In the genomic region with DNA sequence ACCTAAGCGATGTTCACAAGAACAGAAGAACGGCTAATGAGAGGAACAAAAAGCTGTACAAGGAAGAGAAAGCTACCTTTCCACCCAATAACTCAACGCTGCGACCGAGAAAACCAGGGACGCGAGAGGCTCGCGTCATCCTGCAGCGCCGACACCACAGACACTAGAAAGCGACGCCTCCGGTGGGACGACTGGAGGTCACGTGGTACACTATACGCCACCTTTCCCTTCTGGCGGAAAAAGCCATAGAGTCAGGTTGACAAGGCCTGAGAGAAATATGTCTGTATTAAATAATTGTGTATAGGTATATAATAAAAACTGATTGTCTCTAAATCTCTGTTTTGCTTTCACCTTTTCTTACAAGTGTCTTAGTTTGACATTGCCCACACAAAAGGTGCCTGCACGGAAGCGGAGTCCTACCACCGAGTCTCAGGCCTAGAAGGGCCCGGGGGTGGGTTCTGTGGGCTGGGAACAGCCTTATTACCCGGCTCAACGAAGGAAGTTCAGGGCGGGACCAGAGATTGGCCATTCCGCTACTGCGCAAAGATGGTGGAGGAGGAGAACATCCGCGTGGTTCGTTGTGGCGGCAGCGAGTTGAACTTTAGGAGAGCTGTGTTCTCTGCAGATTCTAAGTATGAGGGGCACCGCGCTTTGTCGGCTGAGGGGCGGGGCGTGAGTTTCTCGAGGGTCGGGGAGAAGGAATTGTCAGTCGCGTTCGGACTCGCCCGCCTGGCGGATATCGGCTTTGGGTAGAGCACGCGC, we compare ENCODE assay signal across 1 cellular context.
TF ChIP-seq lines count a peak whose summit lies in the region.

Gene WDR75, plus strand, starts transcription at position 528 of the 762 bp plus-strand sequence. Its CDS starts 19 bp downstream, at position 547.

TF ChIP-seq in HepG2, 621 proteins besides CTCF, POLR2A, EP300 and RAD21 (continued from another document and continues in another):
- TF ChIP-seq ZNF839 (CRISPR knock-in tag; IDR thresholded peaks at IDR 0.05; ENCODE audit: borderline replicate concordance) = peak; percentile 34; the same call in 1 of the 2 replicates
- peak; percentile 40; the same call in 1 of the 2 replicates for TF ChIP-seq POGK (CRISPR knock-in tag; conservative IDR thresholded peaks at IDR 0.05)
- TF ChIP-seq TSC22D2 (CRISPR knock-in tag; IDR thresholded peaks at IDR 0.05; ENCODE audit: borderline replicate concordance) = no peak; the same call in 1 of the 2 replicates
- peak; percentile 66 for TF ChIP-seq MXD4 (CRISPR knock-in tag; IDR thresholded peaks at IDR 0.05)
- TF ChIP-seq ZSCAN21 (CRISPR knock-in tag; IDR thresholded peaks at IDR 0.05; ENCODE audit: borderline replicate concordance) = peak; percentile 76
- TF ChIP-seq TBL1XR1 (IDR thresholded peaks at IDR 0.05; ENCODE audit: borderline replicate concordance, low read length, partially characterized antibody) = no peak
- no peak for TF ChIP-seq NR1H2 (CRISPR knock-in tag; IDR thresholded peaks at IDR 0.05; ENCODE audit: borderline replicate concordance, low read depth)
- TF ChIP-seq JUN (CRISPR knock-in tag; IDR thresholded peaks at IDR 0.05) = 0 out of 2 replicates have a peak, but pooled peaks have one; percentile 41
- TF ChIP-seq THAP11 (CRISPR knock-in tag; IDR thresholded peaks at IDR 0.05) = peak; percentile 92
- TF ChIP-seq, protein P1, sequence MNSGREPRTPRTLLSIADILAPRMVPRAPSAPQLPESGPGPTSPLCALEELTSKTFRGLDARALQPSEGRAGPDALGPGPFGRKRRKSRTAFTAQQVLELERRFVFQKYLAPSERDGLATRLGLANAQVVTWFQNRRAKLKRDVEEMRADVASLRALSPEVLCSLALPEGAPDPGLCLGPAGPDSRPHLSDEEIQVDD (CRISPR knock-in tag; IDR thresholded peaks at IDR 0.05; ENCODE audit: borderline replicate concordance) = no peak
- peak; percentile 87 for TF ChIP-seq ZSCAN9 (CRISPR knock-in tag; IDR thresholded peaks at IDR 0.05; ENCODE audit: borderline replicate concordance)
- no peak for TF ChIP-seq MIER3 (CRISPR knock-in tag; IDR thresholded peaks at IDR 0.05; ENCODE audit: borderline replicate concordance)
- TF ChIP-seq RNF2 (conservative IDR thresholded peaks at IDR 0.05; ENCODE audit: low read depth) = peak; percentile 14; the same call in 1 of the 2 replicates
- no peak for TF ChIP-seq EEA1 (CRISPR knock-in tag; IDR thresholded peaks at IDR 0.05; ENCODE audit: borderline replicate concordance)
- peak; percentile 91 for TF ChIP-seq MAX (IDR thresholded peaks at IDR 0.05)
- TF ChIP-seq ZNF550 (CRISPR knock-in tag; IDR thresholded peaks at IDR 0.05; ENCODE audit: borderline replicate concordance) = no peak
- peak; percentile 80 for TF ChIP-seq ELF1 (CRISPR knock-in tag; IDR thresholded peaks at IDR 0.05)
- TF ChIP-seq NFAT5 (CRISPR knock-in tag; IDR thresholded peaks at IDR 0.05) = 0 out of 2 replicates have a peak, but pooled peaks have one; percentile 79
- 0 out of 2 replicates have a peak, but pooled peaks have one; percentile 17 for TF ChIP-seq ZNF275 (CRISPR knock-in tag; IDR thresholded peaks at IDR 0.05; ENCODE audit: borderline replicate concordance)
- TF ChIP-seq ONECUT2 (CRISPR knock-in tag; IDR thresholded peaks at IDR 0.05) = peak; percentile 53; the same call in 1 of the 2 replicates
- TF ChIP-seq ZNF24 (IDR thresholded peaks at IDR 0.05) = peak; percentile 44; the same call in 1 of the 2 replicates
- TF ChIP-seq, protein P2, sequence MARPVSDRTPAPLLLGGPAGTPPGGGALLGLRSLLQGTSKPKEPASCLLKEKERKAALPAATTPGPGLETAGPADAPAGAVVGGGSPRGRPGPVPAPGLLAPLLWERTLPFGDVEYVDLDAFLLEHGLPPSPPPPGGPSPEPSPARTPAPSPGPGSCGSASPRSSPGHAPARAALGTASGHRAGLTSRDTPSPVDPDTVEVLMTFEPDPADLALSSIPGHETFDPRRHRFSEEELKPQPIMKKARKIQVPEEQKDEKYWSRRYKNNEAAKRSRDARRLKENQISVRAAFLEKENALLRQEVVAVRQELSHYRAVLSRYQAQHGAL (CRISPR knock-in tag; IDR thresholded peaks at IDR 0.05; ENCODE audit: not compliant biosample characterization) = peak; percentile 96
- no peak for TF ChIP-seq KDM1A (CRISPR knock-in tag; IDR thresholded peaks at IDR 0.05)
- TF ChIP-seq ZNF160 (CRISPR knock-in tag; IDR thresholded peaks at IDR 0.05) = peak; percentile 55
- peak; percentile 63; the same call in 1 of the 2 replicates for TF ChIP-seq TP53 (CRISPR knock-in tag; conservative IDR thresholded peaks at IDR 0.05)
- TF ChIP-seq YEATS2 (CRISPR knock-in tag; IDR thresholded peaks at IDR 0.05; ENCODE audit: borderline replicate concordance) = peak; percentile 93
- TF ChIP-seq ZNF816 (CRISPR knock-in tag; IDR thresholded peaks at IDR 0.05; ENCODE audit: borderline replicate concordance) = 0 out of 2 replicates have a peak, but pooled peaks have one; percentile 78
- TF ChIP-seq BCL3 (CRISPR knock-in tag; IDR thresholded peaks at IDR 0.05) = peak; percentile 59; the same call in 1 of the 2 replicates
- no peak for TF ChIP-seq TCF12 (IDR thresholded peaks at IDR 0.05)
- TF ChIP-seq TCF12 (CRISPR knock-in tag; IDR thresholded peaks at IDR 0.05) = 0 out of 2 replicates have a peak, but pooled peaks have one; percentile 58
- peak; percentile 50; the same call in 1 of the 2 replicates for TF ChIP-seq LCORL (IDR thresholded peaks at IDR 0.05)
- TF ChIP-seq LCORL (CRISPR knock-in tag; IDR thresholded peaks at IDR 0.05) = no peak; the same call in 1 of the 2 replicates
- TF ChIP-seq, protein P3, sequence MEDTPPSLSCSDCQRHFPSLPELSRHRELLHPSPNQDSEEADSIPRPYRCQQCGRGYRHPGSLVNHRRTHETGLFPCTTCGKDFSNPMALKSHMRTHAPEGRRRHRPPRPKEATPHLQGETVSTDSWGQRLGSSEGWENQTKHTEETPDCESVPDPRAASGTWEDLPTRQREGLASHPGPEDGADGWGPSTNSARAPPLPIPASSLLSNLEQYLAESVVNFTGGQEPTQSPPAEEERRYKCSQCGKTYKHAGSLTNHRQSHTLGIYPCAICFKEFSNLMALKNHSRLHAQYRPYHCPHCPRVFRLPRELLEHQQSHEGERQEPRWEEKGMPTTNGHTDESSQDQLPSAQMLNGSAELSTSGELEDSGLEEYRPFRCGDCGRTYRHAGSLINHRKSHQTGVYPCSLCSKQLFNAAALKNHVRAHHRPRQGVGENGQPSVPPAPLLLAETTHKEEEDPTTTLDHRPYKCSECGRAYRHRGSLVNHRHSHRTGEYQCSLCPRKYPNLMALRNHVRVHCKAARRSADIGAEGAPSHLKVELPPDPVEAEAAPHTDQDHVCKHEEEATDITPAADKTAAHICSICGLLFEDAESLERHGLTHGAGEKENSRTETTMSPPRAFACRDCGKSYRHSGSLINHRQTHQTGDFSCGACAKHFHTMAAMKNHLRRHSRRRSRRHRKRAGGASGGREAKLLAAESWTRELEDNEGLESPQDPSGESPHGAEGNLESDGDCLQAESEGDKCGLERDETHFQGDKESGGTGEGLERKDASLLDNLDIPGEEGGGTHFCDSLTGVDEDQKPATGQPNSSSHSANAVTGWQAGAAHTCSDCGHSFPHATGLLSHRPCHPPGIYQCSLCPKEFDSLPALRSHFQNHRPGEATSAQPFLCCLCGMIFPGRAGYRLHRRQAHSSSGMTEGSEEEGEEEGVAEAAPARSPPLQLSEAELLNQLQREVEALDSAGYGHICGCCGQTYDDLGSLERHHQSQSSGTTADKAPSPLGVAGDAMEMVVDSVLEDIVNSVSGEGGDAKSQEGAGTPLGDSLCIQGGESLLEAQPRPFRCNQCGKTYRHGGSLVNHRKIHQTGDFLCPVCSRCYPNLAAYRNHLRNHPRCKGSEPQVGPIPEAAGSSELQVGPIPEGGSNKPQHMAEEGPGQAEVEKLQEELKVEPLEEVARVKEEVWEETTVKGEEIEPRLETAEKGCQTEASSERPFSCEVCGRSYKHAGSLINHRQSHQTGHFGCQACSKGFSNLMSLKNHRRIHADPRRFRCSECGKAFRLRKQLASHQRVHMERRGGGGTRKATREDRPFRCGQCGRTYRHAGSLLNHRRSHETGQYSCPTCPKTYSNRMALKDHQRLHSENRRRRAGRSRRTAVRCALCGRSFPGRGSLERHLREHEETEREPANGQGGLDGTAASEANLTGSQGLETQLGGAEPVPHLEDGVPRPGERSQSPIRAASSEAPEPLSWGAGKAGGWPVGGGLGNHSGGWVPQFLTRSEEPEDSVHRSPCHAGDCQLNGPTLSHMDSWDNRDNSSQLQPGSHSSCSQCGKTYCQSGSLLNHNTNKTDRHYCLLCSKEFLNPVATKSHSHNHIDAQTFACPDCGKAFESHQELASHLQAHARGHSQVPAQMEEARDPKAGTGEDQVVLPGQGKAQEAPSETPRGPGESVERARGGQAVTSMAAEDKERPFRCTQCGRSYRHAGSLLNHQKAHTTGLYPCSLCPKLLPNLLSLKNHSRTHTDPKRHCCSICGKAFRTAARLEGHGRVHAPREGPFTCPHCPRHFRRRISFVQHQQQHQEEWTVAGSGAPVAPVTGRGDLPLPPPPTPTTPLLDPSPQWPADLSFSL (CRISPR knock-in tag; IDR thresholded peaks at IDR 0.05) = 0 out of 2 replicates have a peak, but pooled peaks have one; percentile 4
- TF ChIP-seq, protein P4, sequence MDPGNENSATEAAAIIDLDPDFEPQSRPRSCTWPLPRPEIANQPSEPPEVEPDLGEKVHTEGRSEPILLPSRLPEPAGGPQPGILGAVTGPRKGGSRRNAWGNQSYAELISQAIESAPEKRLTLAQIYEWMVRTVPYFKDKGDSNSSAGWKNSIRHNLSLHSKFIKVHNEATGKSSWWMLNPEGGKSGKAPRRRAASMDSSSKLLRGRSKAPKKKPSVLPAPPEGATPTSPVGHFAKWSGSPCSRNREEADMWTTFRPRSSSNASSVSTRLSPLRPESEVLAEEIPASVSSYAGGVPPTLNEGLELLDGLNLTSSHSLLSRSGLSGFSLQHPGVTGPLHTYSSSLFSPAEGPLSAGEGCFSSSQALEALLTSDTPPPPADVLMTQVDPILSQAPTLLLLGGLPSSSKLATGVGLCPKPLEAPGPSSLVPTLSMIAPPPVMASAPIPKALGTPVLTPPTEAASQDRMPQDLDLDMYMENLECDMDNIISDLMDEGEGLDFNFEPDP (CRISPR knock-in tag; conservative IDR thresholded peaks at IDR 0.05) = no peak
- no peak for TF ChIP-seq SMAD9 (CRISPR knock-in tag; IDR thresholded peaks at IDR 0.05)
- TF ChIP-seq AGO2 (optimal IDR thresholded peaks at IDR 0.05; ENCODE audit: low read depth, low read length) = peak; percentile 47
